13 cellular contexts compared by ENCODE assay signal in genomic region chr15:58467722-58468436, GRCh38. TPM values are rescaled to one million over a fixed set of nuclear protein-coding genes. Genes with fewer than 3 reads are reported as not detected.
DNase-seq lines count a peak whose midpoint lies in the region; ATAC-seq, FAIRE-seq and TF ChIP-seq lines count a peak whose summit lies in the region.
"Had no signal": no experiment of that assay in that cellular context is flagged by ENCODE, and none has a peak within 500 bp of the region (broad histone marks: within the 10 kb centered on the region; RNA-seq: fewer than 3 reads in every experiment).

No MANE protein-coding gene starts in this region.

- H3K9me3 ChIP-seq in OCI-LY1 (ENCODE audit: low read length) (no peaks in the 10 kb centered on the region), pancreas (no peaks in the 10 kb centered on the region)
- H3K9me3 ChIP-seq: thoracic aorta had no signal

- TF ChIP-seq CTCF in Calu3 (IDR thresholded peaks at IDR 0.05; ENCODE audit: unreplicated experiment) (no peak), OCI-LY1 (IDR thresholded peaks at IDR 0.05; ENCODE audit: low read length) (no peak), foreskin keratinocyte (conservative IDR thresholded peaks at IDR 0.05) (no peak), pancreas (IDR thresholded peaks at IDR 0.05) (no peak)

- no peaks in the 10 kb centered on the region for H3K9me2 ChIP-seq in OCI-LY1 (ENCODE audit: low read depth, low read length)

- peaks cover 94% of the 10 kb centered on the region for H3K4me1 ChIP-seq in OCI-LY1 (ENCODE audit: insufficient read depth, low read length, severe bottlenecking)
- peaks cover 47% of the 10 kb centered on the region for H3K4me1 ChIP-seq in foreskin keratinocyte
- no peaks in the 10 kb centered on the region for H3K4me1 ChIP-seq in pancreas

- H2AFZ ChIP-seq in OCI-LY1 (ENCODE audit: low read length), result no peak overlapping the region

- intact Hi-C loops in Calu3 (cut with micrococcal nuclease; ENCODE audit: unreplicated experiment), result loop anchor here (1.0 to 10.0 kb wide), 4 partner anchors 28 to 277 kb away; partner anchors contain the start of gene ADAM10
- intact Hi-C loops in pancreas (cut with DNase I), result no loop called here

- DNase-seq in Calu3, result peak; percentile 80
- no peak for DNase-seq in foreskin keratinocyte
- DNase-seq in pancreas, result peak in 1 of 6 donors; percentile 25
- no peak for DNase-seq in NCI-H1048 (lab: John Stamatoyannopoulos, UW)
- no peak for DNase-seq in RPMI8226
- DNase-seq: activated CD4-positive, alpha-beta T cell treated with anti-CD3 and anti-CD28 coated beads for 48 hours had no signal

- no peaks in the 10 kb centered on the region for H3K79me2 ChIP-seq in OCI-LY1 (ENCODE audit: insufficient read depth, low read length)

- peaks cover 73% of the 10 kb centered on the region for H3K4me1 Mint-ChIP-seq in Calu3 (ENCODE audit: low read depth, unreplicated experiment)

- CTCF ChIA-PET in Calu3 (lab: Charles Lee), result interaction anchor here (0.8 to 2.4 kb wide), 9 partner anchors 27 to 398 kb away, joined by 3 to 12 read pairs (median 4); no protein-coding TSS in a partner anchor

- H3K36me3 Mint-ChIP-seq in Calu3 (ENCODE audit: insufficient read depth, unreplicated experiment), result peaks cover 38% of the 10 kb centered on the region

- H3K9me3 Mint-ChIP-seq in Calu3 (ENCODE audit: low read depth, unreplicated experiment), result peaks cover 3% of the 10 kb centered on the region
- H3K9me3 Mint-ChIP-seq: dendritic cell treated with granulocyte-macrophage colony-stimulating factor and Interleukin-4, amounts not matched to agents 40 ng/mL and 50 ng/mL, for 4 days had no signal

- FAIRE-seq in pancreas (lab: Jason Lieb, UNC), result no peak

- H3K36me3 ChIP-seq in OCI-LY1 (ENCODE audit: insufficient read depth, low read length) (no peaks in the 10 kb centered on the region), pancreas (no peaks in the 10 kb centered on the region)
- H3K36me3 ChIP-seq: thoracic aorta had no signal

- H3K27ac ChIP-seq in OCI-LY1 (ENCODE audit: low read depth, low read length, poor library complexity, severe bottlenecking) (peak overlapping the region; percentile 92), foreskin keratinocyte (peak overlapping the region; percentile 96), pancreas (peak overlapping the region in 2 of 4 donors; percentile 10 to 12)
- H3K27ac ChIP-seq: thoracic aorta had no signal

- H3K9ac ChIP-seq in OCI-LY1 (ENCODE audit: low read length), result peak overlapping the region; percentile 42

- H3K4me3 Mint-ChIP-seq in Calu3 (ENCODE audit: low read depth, unreplicated experiment), result peak overlapping the region; percentile 26
- H3K4me3 Mint-ChIP-seq: dendritic cell treated with granulocyte-macrophage colony-stimulating factor and Interleukin-4, amounts not matched to agents 40 ng/mL and 50 ng/mL, for 4 days had no signal

- H3K27me3 ChIP-seq in OCI-LY1 (ENCODE audit: insufficient read depth, low read length), result no peaks in the 10 kb centered on the region
- H3K27me3 ChIP-seq in foreskin keratinocyte, result no peaks in the 10 kb centered on the region
- H3K27me3 ChIP-seq in pancreas, result no peaks in the 10 kb centered on the region

- peak overlapping the region; percentile 9 for H3K4me3 ChIP-seq in OCI-LY1 (ENCODE audit: low read depth, low read length, poor library complexity, severe bottlenecking)
- H3K4me3 ChIP-seq in pancreas, result no peak overlapping the region
- H3K4me3 ChIP-seq: thoracic aorta had no signal

- TSS peak; percentile 64 for BruUV-seq in Calu3 (replicated peaks; lab: Mats Ljungman, UMichigan)

- WGBS in pancreas, 2 donors, result 63 to 64% methylated on average over 9 of the region's 9 CpGs

- H3K27ac Mint-ChIP-seq in Calu3 (ENCODE audit: unreplicated experiment), result peak overlapping the region; percentile 75
- H3K27ac Mint-ChIP-seq: dendritic cell treated with granulocyte-macrophage colony-stimulating factor and Interleukin-4, amounts not matched to agents 40 ng/mL and 50 ng/mL, for 4 days had no signal

- ATAC-seq in foreskin keratinocyte, result no peak
- peak; percentile 32 to 88 (median 73) for ATAC-seq in pancreas
- no peak for ATAC-seq in HG02852 (IDR thresholded peaks at IDR 0.05; ENCODE audit: unreplicated experiment)
- ATAC-seq in HG02798 (IDR thresholded peaks at IDR 0.05; ENCODE audit: poor library complexity, unreplicated experiment), result no peak

- no peaks in the 10 kb centered on the region for H4K20me1 ChIP-seq in OCI-LY1 (ENCODE audit: insufficient read depth, low read length)

- no peaks in the 10 kb centered on the region for H3F3A ChIP-seq in OCI-LY1 (ENCODE audit: insufficient read depth, low read length)

- H3K27me3 Mint-ChIP-seq in Calu3 (ENCODE audit: unreplicated experiment), result no peaks in the 10 kb centered on the region

- H3K4me2 ChIP-seq in OCI-LY1 (ENCODE audit: low read length), result peak overlapping the region; percentile 43; the same call in 1 of the 2 replicates

RNA-seq across cellular contexts. Expression of gene LIPC, which starts 36.1 kb away (rescaled TPM):
- total RNA-seq in Calu3 (2022), result 0.49 TPM in 1 of 2 replicates, not detected in the other
- total RNA-seq in foreskin keratinocyte, result not detected in 2 replicates
- polyA plus RNA-seq in foreskin keratinocyte, result not detected in 2 replicates
- 1 to 10 TPM in 5 of 6 donors, under 1 TPM in 1; 0.69 to 5.5 (median 1.5) TPM for total RNA-seq in pancreas
- 1 to 10 TPM; 1.1 to 2.3 TPM for polyA plus RNA-seq in pancreas
- total RNA-seq: mesenteric fat pad, NCI-H460, thoracic aorta had no signal

Comparison
In these comparisons a context has a peak if more than half of its experiments do, and no peak if none do; other contexts are left out.
1. ATAC-seq: peak in pancreas (4 of 4); none in foreskin keratinocyte (single experiment), HG02852 (single experiment) and HG02798 (single experiment).